7 cellular contexts compared by ENCODE assay signal in the genomic region with DNA sequence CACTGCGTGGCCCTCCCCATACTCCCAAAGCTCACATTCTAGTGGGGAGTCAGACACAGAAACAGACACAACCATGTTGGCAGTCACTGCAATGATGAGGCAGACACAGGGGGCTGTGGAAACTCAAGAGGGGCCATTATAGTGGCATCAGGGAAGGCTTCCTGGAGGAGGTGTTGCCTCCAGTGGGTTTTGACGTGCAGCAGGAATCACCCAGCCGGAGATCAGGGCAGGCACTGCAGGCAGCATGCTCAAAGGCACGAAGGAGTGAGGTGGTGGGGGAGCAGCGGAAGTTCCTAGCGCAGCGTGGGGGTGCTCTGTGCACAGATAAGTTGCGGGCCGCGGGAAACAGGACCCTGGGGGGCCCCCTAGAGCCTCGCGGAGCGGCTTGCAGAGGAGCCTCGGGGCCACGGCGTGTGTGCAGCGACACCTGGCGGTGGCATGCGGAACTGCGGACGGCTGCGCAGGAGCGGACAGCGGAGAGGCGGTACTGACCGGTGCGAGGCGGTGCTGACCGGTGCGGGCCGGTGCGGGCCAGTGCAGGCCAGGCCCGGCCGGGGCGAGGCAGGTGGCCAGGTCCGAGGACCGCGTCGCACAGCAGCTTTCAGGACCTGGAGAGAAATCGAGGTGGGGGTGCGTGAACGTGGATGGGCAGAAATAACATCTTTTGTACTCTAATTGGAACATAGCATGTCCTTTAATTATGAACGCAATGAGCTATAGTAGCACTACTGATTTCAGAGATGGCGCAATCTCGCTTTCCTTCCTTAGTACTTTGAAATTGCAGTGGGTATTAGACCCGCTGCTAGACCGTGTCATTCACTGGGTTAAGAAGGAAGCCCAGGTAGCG.
A peak's percentile ranks its signal among the peaks of the same experiment; 100 is the strongest.
DNase-seq lines count a peak whose midpoint lies in the region; ATAC-seq and TF ChIP-seq lines count a peak whose summit lies in the region.

No MANE protein-coding gene starts in this region.

- peaks cover 0 to 76% (median 0%) of the 10 kb centered on the region in 4 donors for H3K27me3 ChIP-seq in esophagus squamous epithelium

- 40 to 46% methylated on average over 15 to 18 of the region's 48 CpGs for WGBS in esophagus squamous epithelium, 2 donors

- no peak for TF ChIP-seq POLR2A in esophagus squamous epithelium (IDR thresholded peaks at IDR 0.05)

- H3K4me3 Mint-ChIP-seq in activated T-cell treated with anti-CD3 and anti-CD28 coated beads, Interleukin-2, amount 50 U/mL, for 24 hours: no peak overlapping the region
- H3K4me3 Mint-ChIP-seq in natural killer cell treated with Interleukin-12 subunit alpha and Interleukin-12 subunit beta and Interleukin-15 and Interleukin-18, amount 100 ng/mL, for 72 hours: peak overlapping the region; percentile 8
- H3K4me3 Mint-ChIP-seq in stimulated activated naive B cell treated with anti-CD40 and anti-IgM and Interleukin-4, amounts not matched to agents 10 μg/mL and 1 μg/mL and 100 μg/mL, for 72 hours: peak overlapping the region; percentile 12 to 18

- intact Hi-C loops in esophagus squamous epithelium (cut with DNase I): loop anchor here (2.0 kb wide), 1 partner anchor 154 kb away; no protein-coding TSS in a partner anchor

- DNase-seq in OCI-M2 (lab: John Stamatoyannopoulos, UW; ENCODE audit: unreplicated experiment) (peak; percentile 12), esophagus squamous epithelium (lab: John Stamatoyannopoulos, UW) (no peak)
- peak; percentile 89 for DNase-seq in activated T-cell treated with anti-CD3 and anti-CD28 coated beads, Interleukin-2, amount 50 U/mL, for 24 hours
- peak; percentile 84 for DNase-seq in natural killer cell treated with Interleukin-12 subunit alpha and Interleukin-12 subunit beta and Interleukin-15 and Interleukin-18, amount 100 ng/mL, for 72 hours (ENCODE audit: low spot score)
- DNase-seq in stimulated activated naive B cell treated with anti-CD40 and anti-IgM and Interleukin-4, amounts not matched to agents 10 μg/mL and 1 μg/mL and 100 μg/mL, for 72 hours: peak; percentile 66

- no peaks in the 10 kb centered on the region for H3K36me3 Mint-ChIP-seq in activated T-cell treated with anti-CD3 and anti-CD28 coated beads, Interleukin-2, amount 50 U/mL, for 24 hours (ENCODE audit: low read depth)
- no peaks in the 10 kb centered on the region for H3K36me3 Mint-ChIP-seq in natural killer cell treated with Interleukin-12 subunit alpha and Interleukin-12 subunit beta and Interleukin-15 and Interleukin-18, amount 100 ng/mL, for 72 hours
- no peaks in the 10 kb centered on the region for H3K36me3 Mint-ChIP-seq in stimulated activated naive B cell treated with anti-CD40 and anti-IgM and Interleukin-4, amounts not matched to agents 10 μg/mL and 1 μg/mL and 100 μg/mL, for 72 hours

- peaks cover 35% of the 10 kb centered on the region for H3K4me1 Mint-ChIP-seq in activated T-cell treated with anti-CD3 and anti-CD28 coated beads, Interleukin-2, amount 50 U/mL, for 24 hours (ENCODE audit: low read depth)
- H3K4me1 Mint-ChIP-seq in natural killer cell treated with Interleukin-12 subunit alpha and Interleukin-12 subunit beta and Interleukin-15 and Interleukin-18, amount 100 ng/mL, for 72 hours (ENCODE audit: low read depth in 2 of 2): peaks cover 8 to 18% of the 10 kb centered on the region in 2 donors
- peaks cover 17 to 21% of the 10 kb centered on the region in 2 donors for H3K4me1 Mint-ChIP-seq in stimulated activated naive B cell treated with anti-CD40 and anti-IgM and Interleukin-4, amounts not matched to agents 10 μg/mL and 1 μg/mL and 100 μg/mL, for 72 hours

- H3K4me3 ChIP-seq in esophagus squamous epithelium: no peak overlapping the region

- no peaks in the 10 kb centered on the region for H3K36me3 ChIP-seq in esophagus squamous epithelium

- peak; percentile 43 for ATAC-seq in HG02884 (IDR thresholded peaks at IDR 0.05; ENCODE audit: unreplicated experiment)
- ATAC-seq in natural killer cell treated with Interleukin-12 subunit alpha and Interleukin-12 subunit beta and Interleukin-15 and Interleukin-18, amount 100 ng/mL, for 72 hours: peak; percentile 75 to 85
- peak; percentile 74 to 77 for ATAC-seq in stimulated activated naive B cell treated with anti-CD40 and anti-IgM and Interleukin-4, amounts not matched to agents 10 μg/mL and 1 μg/mL and 100 μg/mL, for 72 hours (replicated peaks)

- H3K9me3 Mint-ChIP-seq in activated T-cell treated with anti-CD3 and anti-CD28 coated beads, Interleukin-2, amount 50 U/mL, for 24 hours: no peaks in the 10 kb centered on the region
- no peaks in the 10 kb centered on the region for H3K9me3 Mint-ChIP-seq in natural killer cell treated with Interleukin-12 subunit alpha and Interleukin-12 subunit beta and Interleukin-15 and Interleukin-18, amount 100 ng/mL, for 72 hours
- no peaks in the 10 kb centered on the region for H3K9me3 Mint-ChIP-seq in stimulated activated naive B cell treated with anti-CD40 and anti-IgM and Interleukin-4, amounts not matched to agents 10 μg/mL and 1 μg/mL and 100 μg/mL, for 72 hours

- peaks cover 35% of the 10 kb centered on the region for H3K27me3 Mint-ChIP-seq in activated T-cell treated with anti-CD3 and anti-CD28 coated beads, Interleukin-2, amount 50 U/mL, for 24 hours
- peaks cover 10 to 27% of the 10 kb centered on the region in 2 donors for H3K27me3 Mint-ChIP-seq in natural killer cell treated with Interleukin-12 subunit alpha and Interleukin-12 subunit beta and Interleukin-15 and Interleukin-18, amount 100 ng/mL, for 72 hours
- peaks cover 56 to 69% of the 10 kb centered on the region in 2 donors for H3K27me3 Mint-ChIP-seq in stimulated activated naive B cell treated with anti-CD40 and anti-IgM and Interleukin-4, amounts not matched to agents 10 μg/mL and 1 μg/mL and 100 μg/mL, for 72 hours

- peak; percentile 99 for TF ChIP-seq CTCF in GM12872 (IDR thresholded peaks at IDR 0.05; ENCODE audit: insufficient read depth, low read depth, low read length)
- peak; percentile 94 to 100 (median 99) for TF ChIP-seq CTCF in esophagus squamous epithelium (IDR thresholded peaks at IDR 0.05)

- peaks cover 10 to 34% (median 12%) of the 10 kb centered on the region in 3 donors for H3K4me1 ChIP-seq in esophagus squamous epithelium

- no peak overlapping the region for H3K27ac Mint-ChIP-seq in activated T-cell treated with anti-CD3 and anti-CD28 coated beads, Interleukin-2, amount 50 U/mL, for 24 hours
- no peak overlapping the region for H3K27ac Mint-ChIP-seq in natural killer cell treated with Interleukin-12 subunit alpha and Interleukin-12 subunit beta and Interleukin-15 and Interleukin-18, amount 100 ng/mL, for 72 hours
- H3K27ac Mint-ChIP-seq in stimulated activated naive B cell treated with anti-CD40 and anti-IgM and Interleukin-4, amounts not matched to agents 10 μg/mL and 1 μg/mL and 100 μg/mL, for 72 hours: peak overlapping the region; percentile 42

- no peaks in the 10 kb centered on the region for H3K9me3 ChIP-seq in esophagus squamous epithelium

- no peak overlapping the region for H3K27ac ChIP-seq in esophagus squamous epithelium
